ENCODE assay signal across 8 cellular contexts in the genomic region with DNA sequence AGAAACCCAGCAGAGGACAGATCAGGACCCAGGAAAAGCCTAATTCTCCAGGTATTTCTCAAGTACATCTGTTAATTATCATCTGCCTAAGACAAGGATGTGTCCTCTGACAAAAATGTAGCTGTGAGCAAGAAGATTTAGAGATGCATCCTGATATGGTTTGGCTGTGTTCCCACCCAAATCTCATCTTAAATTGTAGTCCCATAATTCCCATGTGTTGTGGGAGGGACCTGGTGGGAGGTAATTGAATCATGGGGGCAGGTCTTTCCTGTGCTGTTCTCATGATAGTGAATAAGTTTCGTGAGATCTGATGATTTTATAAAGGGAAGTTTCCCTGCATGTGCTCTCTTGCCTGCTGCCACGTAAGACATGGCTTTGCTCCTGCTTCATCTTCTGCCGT.
"Had no signal": no experiment of that assay in that cellular context is flagged by ENCODE, and none has a peak within 500 bp of the region (broad histone marks: within the 10 kb centered on the region; RNA-seq: fewer than 3 reads in every experiment).

No MANE protein-coding gene starts in this region.

- FAIRE-seq: HepG2 had no signal

- DNase-seq: GM23248, GOT3, H7, KBM-7 had no signal

- H3K9ac ChIP-seq: GM23248 had no signal

- H3K9me3 ChIP-seq: HAP-1 had no signal

- H3K4me3 ChIP-seq: GM23248, HAP-1 had no signal

- H3K4me1 ChIP-seq: HAP-1 had no signal

- H2AFZ ChIP-seq: GM23248 had no signal

- ATAC-seq: HCT116, HepG2 had no signal

- H3K36me3 ChIP-seq: HAP-1 had no signal

- H3K27ac ChIP-seq: GM23248, HL-60 had no signal
